In the genomic region with DNA sequence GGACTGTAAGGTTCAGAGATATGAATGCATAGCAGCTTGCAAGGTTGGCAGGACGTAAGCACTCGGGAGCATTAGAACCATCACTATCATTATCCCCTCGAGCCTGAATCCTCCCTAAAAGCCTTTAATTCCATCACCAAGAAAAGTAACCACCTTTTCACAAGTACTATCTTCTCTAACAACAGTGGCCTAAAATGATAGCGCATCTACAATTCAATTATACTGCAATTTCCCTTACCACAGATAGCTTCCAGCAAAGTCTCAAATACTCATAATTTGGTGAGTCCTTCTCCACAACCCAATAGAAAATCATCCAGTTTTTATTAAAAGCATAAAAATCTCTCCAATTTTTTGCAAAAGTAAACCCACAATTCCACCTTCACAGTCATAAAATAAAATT, we compare ENCODE assay signal across 15 cellular contexts. TPM values are rescaled to one million over a fixed set of nuclear protein-coding genes. Genes with fewer than 3 reads are reported as not detected.
"Had no signal": no experiment of that assay in that cellular context is flagged by ENCODE, and none has a peak within 500 bp of the region (broad histone marks: within the 10 kb centered on the region; RNA-seq: fewer than 3 reads in every experiment).

No MANE protein-coding gene starts in this region.

- H3K9ac ChIP-seq: KMS-11 had no signal

- H3K9me3 Mint-ChIP-seq: activated B cell treated with CpG ODN at 0.5 μM for 24 hours; activated CD4-positive, alpha-beta T cell treated with anti-CD3 and anti-CD28 coated beads, Interleukin-2, amount 10 ng/mL, durations not matched to agents 24 days and 14 days; activated naive CD4-positive, alpha-beta T cell treated with anti-CD3 and anti-CD28 coated beads, Interleukin-2, amount 50 U/mL, for 24 hours; activated T-cell treated with anti-CD3 and anti-CD28 coated beads, Interleukin-2, amount 50 U/mL, for 24 hours; activated T-helper 1 cell treated with anti-CD3 and anti-CD28 coated beads, Interleukin-12 subunit alpha, Interleukin-12 subunit beta, Interleukin-2, Interleukin-4 antibody, amounts not matched to agents 30 ng/mL and 10 ng/mL and 1 ng/mL, durations not matched to agents 14 hours and 24 hours and 36 hours had no signal

- H3K9me3 ChIP-seq: breast epithelium, colonic mucosa had no signal

- H3K36me3 ChIP-seq: breast epithelium, colonic mucosa had no signal

- H3K27me3 ChIP-seq: breast epithelium, colonic mucosa had no signal

- DNase-seq: activated B cell treated with CpG ODN at 0.5 μM for 24 hours; activated CD4-positive, alpha-beta T cell treated with anti-CD3 and anti-CD28 coated beads for 1 hour; activated effector memory CD4-positive, alpha-beta T cell treated with Interleukin-2 at 50 U/mL for 16 hours; NCI-H2107 had no signal

- H3K36me3 Mint-ChIP-seq: activated CD8-positive, alpha-beta memory T cell treated with anti-CD3 and anti-CD28 coated beads, Interleukin-2, amount 10 ng/mL, durations not matched to agents 7 days and 5 days; activated naive CD4-positive, alpha-beta T cell treated with anti-CD3 and anti-CD28 coated beads, Interleukin-2, amount 50 U/mL, for 24 hours had no signal

- H3K27ac Mint-ChIP-seq: activated B cell treated with CpG ODN at 0.5 μM for 24 hours; activated CD4-positive, alpha-beta T cell treated with anti-CD3 and anti-CD28 coated beads, Interleukin-2, amount 10 ng/mL, durations not matched to agents 24 days and 14 days; activated CD8-positive, alpha-beta memory T cell treated with anti-CD3 and anti-CD28 coated beads, Interleukin-2, amount 10 ng/mL, durations not matched to agents 7 days and 5 days; activated naive CD4-positive, alpha-beta T cell treated with anti-CD3 and anti-CD28 coated beads, Interleukin-2, amount 50 U/mL, for 24 hours; activated T-cell treated with anti-CD3 and anti-CD28 coated beads, Interleukin-2, amount 50 U/mL, for 24 hours; activated T-helper 1 cell treated with anti-CD3 and anti-CD28 coated beads, Interleukin-12 subunit alpha, Interleukin-12 subunit beta, Interleukin-2, Interleukin-4 antibody, amounts not matched to agents 30 ng/mL and 10 ng/mL and 1 ng/mL, durations not matched to agents 14 hours and 24 hours and 36 hours; T-helper 17 cell had no signal

- H3K4me3 ChIP-seq: breast epithelium, colonic mucosa, SK-N-MC had no signal

- H3K4me1 Mint-ChIP-seq: activated B cell treated with CpG ODN at 0.5 μM for 24 hours; activated CD4-positive, alpha-beta T cell treated with anti-CD3 and anti-CD28 coated beads, Interleukin-2, amount 10 ng/mL, durations not matched to agents 24 days and 14 days; activated CD8-positive, alpha-beta memory T cell treated with anti-CD3 and anti-CD28 coated beads, Interleukin-2, amount 10 ng/mL, durations not matched to agents 7 days and 5 days; activated naive CD4-positive, alpha-beta T cell treated with anti-CD3 and anti-CD28 coated beads, Interleukin-2, amount 50 U/mL, for 24 hours had no signal

- H3K27ac ChIP-seq: breast epithelium, colonic mucosa, KMS-11, SK-N-MC had no signal

- H3K4me3 Mint-ChIP-seq: activated B cell treated with CpG ODN at 0.5 μM for 24 hours; activated CD4-positive, alpha-beta T cell treated with anti-CD3 and anti-CD28 coated beads, Interleukin-2, amount 10 ng/mL, durations not matched to agents 24 days and 14 days; activated CD8-positive, alpha-beta memory T cell treated with anti-CD3 and anti-CD28 coated beads, Interleukin-2, amount 10 ng/mL, durations not matched to agents 7 days and 5 days; activated naive CD4-positive, alpha-beta T cell treated with anti-CD3 and anti-CD28 coated beads, Interleukin-2, amount 50 U/mL, for 24 hours; activated T-cell treated with anti-CD3 and anti-CD28 coated beads, Interleukin-2, amount 50 U/mL, for 24 hours; activated T-helper 1 cell treated with anti-CD3 and anti-CD28 coated beads, Interleukin-12 subunit alpha, Interleukin-12 subunit beta, Interleukin-2, Interleukin-4 antibody, amounts not matched to agents 30 ng/mL and 10 ng/mL and 1 ng/mL, durations not matched to agents 14 hours and 24 hours and 36 hours; T-helper 17 cell had no signal

- H3K4me2 ChIP-seq: KMS-11 had no signal

- H3K4me1 ChIP-seq: breast epithelium, colonic mucosa had no signal

RNA-seq across cellular contexts. Expression of a gene that starts 42.0 kb away (rescaled TPM):
- total RNA-seq: activated B cell treated with CpG ODN at 0.5 μM for 24 hours, MCF 10A, T-helper 17 cell had no signal
